Comparison of ENCODE assay signal across 13 cellular contexts in the genomic region with DNA sequence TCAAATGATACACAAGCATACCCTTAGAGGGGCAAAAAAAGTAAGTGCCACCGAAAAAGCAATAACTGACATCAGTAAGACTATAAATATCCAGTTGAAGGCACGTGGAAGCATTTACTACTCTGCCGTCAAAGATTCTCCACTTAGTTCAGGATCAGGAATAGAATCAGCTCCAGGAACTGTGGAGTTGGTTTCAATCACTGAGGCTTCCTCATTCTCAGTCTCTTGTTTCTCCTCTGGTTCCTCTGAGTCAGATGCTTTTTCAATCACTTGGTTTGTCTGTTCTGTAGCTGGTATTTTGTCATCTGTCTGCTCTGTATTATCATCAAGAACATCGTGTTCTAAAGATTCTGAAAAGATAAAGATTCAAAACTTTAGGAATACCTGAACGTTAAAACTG.
DNase-seq lines count a peak whose midpoint lies in the region; ATAC-seq and TF ChIP-seq lines count a peak whose summit lies in the region.
"Had no signal": no experiment of that assay in that cellular context is flagged by ENCODE, and none has a peak within 500 bp of the region (broad histone marks: within the 10 kb centered on the region; RNA-seq: fewer than 3 reads in every experiment).

No MANE protein-coding gene starts in this region.

- H3K4me1 ChIP-seq in heart left ventricle (peaks cover 0 to 8% (median 0%) of the 10 kb centered on the region in 12 donors), mammary epithelial cell (ENCODE audit: insufficient read depth, low read length) (peaks cover 11% of the 10 kb centered on the region), tibial nerve (no peaks in the 10 kb centered on the region)
- H3K4me1 ChIP-seq: lower lobe of right lung, neural progenitor cell, spleen had no signal

- H3K4me3 Mint-ChIP-seq in activated CD8-positive, alpha-beta T cell treated with anti-CD3 and anti-CD28 coated beads, Interleukin-2, amount 10 ng/mL, durations not matched to agents 7 days and 5 days, result no peak overlapping the region
- H3K4me3 Mint-ChIP-seq: neural progenitor cell had no signal

- POLR2A ChIA-PET in activated CD8-positive, alpha-beta T cell treated with anti-CD3 and anti-CD28 coated beads, Interleukin-2, amount 10 ng/mL, durations not matched to agents 7 days and 5 days (lab: Charles Lee), result no interaction called here

- H3K36me3 Mint-ChIP-seq in activated CD8-positive, alpha-beta T cell treated with anti-CD3 and anti-CD28 coated beads, Interleukin-2, amount 10 ng/mL, durations not matched to agents 7 days and 5 days (ENCODE audit: low read depth), result peaks cover 33% of the 10 kb centered on the region

- no TSS peak for BruUV-seq in mammary epithelial cell (replicated peaks; lab: Mats Ljungman, UMichigan)

- H3K9me3 Mint-ChIP-seq in activated CD8-positive, alpha-beta T cell treated with anti-CD3 and anti-CD28 coated beads, Interleukin-2, amount 10 ng/mL, durations not matched to agents 7 days and 5 days (ENCODE audit: insufficient read depth), result no peaks in the 10 kb centered on the region
- H3K9me3 Mint-ChIP-seq: neural progenitor cell had no signal

- H3K4me2 ChIP-seq in mammary epithelial cell (ENCODE audit: insufficient read depth, low read depth, low read length), result no peak overlapping the region
- H3K4me2 ChIP-seq: neural progenitor cell had no signal

- H2AFZ ChIP-seq in mammary epithelial cell (ENCODE audit: low read depth, low read length), result no peak overlapping the region
- H2AFZ ChIP-seq: neural progenitor cell had no signal

- no peaks in the 10 kb centered on the region for H3K27me3 ChIP-seq in heart left ventricle
- no peaks in the 10 kb centered on the region for H3K27me3 ChIP-seq in mammary epithelial cell (ENCODE audit: insufficient read depth, low read length)
- no peaks in the 10 kb centered on the region for H3K27me3 ChIP-seq in tibial nerve
- H3K27me3 ChIP-seq: neural progenitor cell, spleen had no signal

- no peaks in the 10 kb centered on the region for H4K20me1 ChIP-seq in mammary epithelial cell (ENCODE audit: insufficient read depth, low read length)

- H3K27me3 Mint-ChIP-seq in activated CD8-positive, alpha-beta T cell treated with anti-CD3 and anti-CD28 coated beads, Interleukin-2, amount 10 ng/mL, durations not matched to agents 7 days and 5 days (ENCODE audit: low read depth), result no peaks in the 10 kb centered on the region

- TF ChIP-seq POLR2A in heart left ventricle (IDR thresholded peaks at IDR 0.05) (no peak), tibial nerve (IDR thresholded peaks at IDR 0.05) (no peak)

- H3K4me3 ChIP-seq in heart left ventricle (no peak overlapping the region), mammary epithelial cell (replicated peaks in 1 of 3; ENCODE audit: insufficient read depth in 1 of 3, low read depth in 2 of 3, low read length in 3 of 3) (no peak overlapping the region), tibial nerve (no peak overlapping the region)
- H3K4me3 ChIP-seq: lower lobe of right lung, neural progenitor cell, spleen had no signal

- H3K9me3 ChIP-seq in heart left ventricle (no peaks in the 10 kb centered on the region), mammary epithelial cell (replicated peaks; ENCODE audit: insufficient read depth, low read length) (no peaks in the 10 kb centered on the region), tibial nerve (no peaks in the 10 kb centered on the region)
- H3K9me3 ChIP-seq: lower lobe of right lung, spleen had no signal

- intact Hi-C loops in heart left ventricle (cut with DNase I), result no loop called here
- intact Hi-C loops in left cardiac atrium (cut with DNase I), result no loop called here
- intact Hi-C loops in mammary epithelial cell (cut with micrococcal nuclease), result no loop called here

- ATAC-seq in heart left ventricle (peak in 3 of 4 donors; percentile 73 to 87 (median 81)), left cardiac atrium (no peak), HG02678 (IDR thresholded peaks at IDR 0.05; ENCODE audit: unreplicated experiment) (no peak)
- ATAC-seq in activated CD8-positive, alpha-beta T cell treated with anti-CD3 and anti-CD28 coated beads, Interleukin-2, amount 10 ng/mL, durations not matched to agents 7 days and 5 days, result no peak
- ATAC-seq: HCT116, lower lobe of right lung had no signal

- H3K4me1 Mint-ChIP-seq in activated CD8-positive, alpha-beta T cell treated with anti-CD3 and anti-CD28 coated beads, Interleukin-2, amount 10 ng/mL, durations not matched to agents 7 days and 5 days (ENCODE audit: low read depth), result peaks cover 4% of the 10 kb centered on the region

- WGBS in heart left ventricle, 4 donors, result 41 to 59% (median 48%) methylated on average over 5 of the region's 5 CpGs
- WGBS in mammary epithelial cell (ENCODE audit: low coverage, missing lambda C conversion rate), result 82% methylated on average over 5 of the region's 5 CpGs
- WGBS in tibial nerve, 2 donors, result 76 to 77% methylated on average over 5 of the region's 5 CpGs

- H3K79me2 ChIP-seq in mammary epithelial cell (ENCODE audit: insufficient read depth, low read length), result no peaks in the 10 kb centered on the region

- DNase-seq in heart left ventricle (no peak), left cardiac atrium (no peak), mammary epithelial cell (peak; percentile 33), kidney tubule cell (ENCODE audit: low spot score) (peak; percentile 33), OCI-M1 (lab: John Stamatoyannopoulos, UW) (no peak), tibial nerve (ENCODE audit: low spot score in 2 of 2) (no peak)
- no peak for DNase-seq in activated CD8-positive, alpha-beta T cell treated with anti-CD3 and anti-CD28 coated beads, Interleukin-2, amount 10 ng/mL, durations not matched to agents 7 days and 5 days
- DNase-seq: activated CD8-positive, alpha-beta memory T cell treated with anti-CD3 and anti-CD28 coated beads for 24 hours; lower lobe of right lung; spleen had no signal

- dilution Hi-C loops in mammary epithelial cell (cut with HindIII; ENCODE audit: low sequenced_read_pairs), result no loop called here

- no peak overlapping the region for H3K27ac Mint-ChIP-seq in activated CD8-positive, alpha-beta T cell treated with anti-CD3 and anti-CD28 coated beads, Interleukin-2, amount 10 ng/mL, durations not matched to agents 7 days and 5 days
- H3K27ac Mint-ChIP-seq: neural progenitor cell had no signal

- peaks cover 0 to 44% (median 5%) of the 10 kb centered on the region in 9 donors for H3K36me3 ChIP-seq in heart left ventricle
- peaks cover 4% of the 10 kb centered on the region for H3K36me3 ChIP-seq in mammary epithelial cell (ENCODE audit: insufficient read depth, low read length)
- peaks cover 0 to 39% (median 0%) of the 10 kb centered on the region in 3 donors for H3K36me3 ChIP-seq in tibial nerve

- H3K27ac ChIP-seq in heart left ventricle (peak overlapping the region in 6 of 12 donors; percentile 0 to 27 (median 14)), mammary epithelial cell (ENCODE audit: insufficient read depth, low read depth, low read length) (peak overlapping the region; percentile 64), tibial nerve (no peak overlapping the region)
- H3K27ac ChIP-seq: lower lobe of right lung, neural progenitor cell, spleen had no signal

- no peak for TF ChIP-seq EP300 in tibial nerve (IDR thresholded peaks at IDR 0.05)

- no peak overlapping the region for H3K9ac ChIP-seq in mammary epithelial cell (ENCODE audit: insufficient read depth, low read length)
- H3K9ac ChIP-seq: neural progenitor cell had no signal

- TF ChIP-seq CTCF in heart left ventricle (IDR thresholded peaks at IDR 0.05), result no peak
- TF ChIP-seq CTCF in mammary epithelial cell (conservative IDR thresholded peaks at IDR 0.05 in 1 of 2, IDR thresholded peaks at IDR 0.05 in 1 of 2; ENCODE audit: extremely low read depth in 1 of 2, insufficient read depth in 1 of 2, low read depth in 1 of 2, low read length in 2 of 2), result no peak
- TF ChIP-seq CTCF in tibial nerve (IDR thresholded peaks at IDR 0.05), result no peak

- in situ Hi-C loops in mammary epithelial cell (cut with MboI; ENCODE audit: low sequenced_read_pairs in 2 of 2), result no loop called here

- CTCF ChIA-PET in mammary epithelial cell (lab: Charles Lee; ENCODE audit: low non-redundant PET), result no interaction called here
- CTCF ChIA-PET in activated CD8-positive, alpha-beta T cell treated with anti-CD3 and anti-CD28 coated beads, Interleukin-2, amount 10 ng/mL, durations not matched to agents 7 days and 5 days (lab: Charles Lee), result no interaction called here

Comparison
In these comparisons a context has a peak if more than half of its experiments do, and no peak if none do; other contexts are left out.
1. ATAC-seq: peak in heart left ventricle (3 of 4); none in left cardiac atrium (0 of 2), HG02678 (single experiment) and activated CD8-positive, alpha-beta T cell treated with anti-CD3 and anti-CD28 coated beads, Interleukin-2, amount 10 ng/mL, durations not matched to agents 7 days and 5 days (single experiment).
2. DNase-seq: peak in mammary epithelial cell (single experiment) and kidney tubule cell (single experiment); none in heart left ventricle (0 of 5), left cardiac atrium (single experiment), OCI-M1 (single experiment), tibial nerve (0 of 2) and activated CD8-positive, alpha-beta T cell treated with anti-CD3 and anti-CD28 coated beads, Interleukin-2, amount 10 ng/mL, durations not matched to agents 7 days and 5 days (single experiment).